In genomic region chr1:62698161-62698560, GRCh38 we compare ENCODE assay signal across 1 cellular context. TPM values are rescaled to one million over a fixed set of nuclear protein-coding genes. Genes with fewer than 3 reads are reported as not detected.
DNase-seq lines count a peak whose midpoint lies in the region.
"Not testable (repeated sequence)": the region's sequence is repeated elsewhere in the genome, so short reads cannot be mapped to it uniquely, and the experiment has no call there.

No MANE protein-coding gene starts in this region.

- not testable (repeated sequence) for H3K27ac ChIP-seq in trophoblast cell (ENCODE audit: low read depth, low read length)

- H3K4me2 ChIP-seq in trophoblast cell (ENCODE audit: low read length), result not testable (repeated sequence)

- not testable (repeated sequence) for H3K79me1 ChIP-seq in trophoblast cell (ENCODE audit: low read length)

- H2BK120ac ChIP-seq in trophoblast cell (ENCODE audit: insufficient read depth, low read length, poor library complexity), result not testable (repeated sequence)

- not testable (repeated sequence) for H3K4ac ChIP-seq in trophoblast cell (ENCODE audit: low read depth, low read length)

- H3K23ac ChIP-seq in trophoblast cell (ENCODE audit: low read length), result not testable (repeated sequence)

- not testable (repeated sequence) for H2AK5ac ChIP-seq in trophoblast cell (ENCODE audit: low read length)

- H2AFZ ChIP-seq in trophoblast cell (ENCODE audit: insufficient read depth, low read length, poor library complexity), result not testable (repeated sequence)

- H3K4me1 ChIP-seq in trophoblast cell (ENCODE audit: control insufficient read depth in 1 of 2, insufficient read depth in 2 of 2, low read length in 2 of 2), result not testable (repeated sequence)

- H3K36me3 ChIP-seq in trophoblast cell (ENCODE audit: control insufficient read depth in 1 of 2, insufficient read depth in 2 of 2, low read length in 2 of 2), result not testable (repeated sequence)

- not testable (repeated sequence) for H3K27me3 ChIP-seq in trophoblast cell (ENCODE audit: insufficient read depth, low read length)

- not testable (repeated sequence) for H4K12ac ChIP-seq in trophoblast cell (ENCODE audit: low read depth, low read length)

- H3K9ac ChIP-seq in trophoblast cell (ENCODE audit: low read length), result not testable (repeated sequence)

- not testable (repeated sequence) for H4K91ac ChIP-seq in trophoblast cell (ENCODE audit: low read depth, low read length)

- H3K9me3 ChIP-seq in trophoblast cell (ENCODE audit: insufficient read depth, low read depth, low read length), result not testable (repeated sequence)

- not testable (repeated sequence) for H2BK5ac ChIP-seq in trophoblast cell (ENCODE audit: low read depth, low read length, poor library complexity)

- H3K4me3 ChIP-seq in trophoblast cell (ENCODE audit: low read depth, low read length), result not testable (repeated sequence)

- peak; percentile 52 to 60 for DNase-seq in trophoblast cell

- H3K14ac ChIP-seq in trophoblast cell (ENCODE audit: low read length), result not testable (repeated sequence)

- not testable (repeated sequence) for H4K8ac ChIP-seq in trophoblast cell (ENCODE audit: low read depth, low read length)

- not testable (repeated sequence) for H3K18ac ChIP-seq in trophoblast cell (ENCODE audit: low read length)

- not testable (repeated sequence) for H3K79me2 ChIP-seq in trophoblast cell (ENCODE audit: control insufficient read depth, insufficient read depth, low read length, poor library complexity)

- not testable (repeated sequence) for H2BK12ac ChIP-seq in trophoblast cell (ENCODE audit: low read length)

- no CpG with 5 or more reads among the region's 5 CpGs for WGBS in trophoblast cell (ENCODE audit: extremely low coverage, insufficient coverage, insufficient read length)

RNA-seq across cellular contexts. Expression of gene DOCK7, which starts 10.0 kb away (rescaled TPM):
- 34.5 and 37.7 TPM in 2 replicates for polyA plus RNA-seq in trophoblast cell (2013)
